9 cellular contexts compared by ENCODE assay signal in the genomic region with DNA sequence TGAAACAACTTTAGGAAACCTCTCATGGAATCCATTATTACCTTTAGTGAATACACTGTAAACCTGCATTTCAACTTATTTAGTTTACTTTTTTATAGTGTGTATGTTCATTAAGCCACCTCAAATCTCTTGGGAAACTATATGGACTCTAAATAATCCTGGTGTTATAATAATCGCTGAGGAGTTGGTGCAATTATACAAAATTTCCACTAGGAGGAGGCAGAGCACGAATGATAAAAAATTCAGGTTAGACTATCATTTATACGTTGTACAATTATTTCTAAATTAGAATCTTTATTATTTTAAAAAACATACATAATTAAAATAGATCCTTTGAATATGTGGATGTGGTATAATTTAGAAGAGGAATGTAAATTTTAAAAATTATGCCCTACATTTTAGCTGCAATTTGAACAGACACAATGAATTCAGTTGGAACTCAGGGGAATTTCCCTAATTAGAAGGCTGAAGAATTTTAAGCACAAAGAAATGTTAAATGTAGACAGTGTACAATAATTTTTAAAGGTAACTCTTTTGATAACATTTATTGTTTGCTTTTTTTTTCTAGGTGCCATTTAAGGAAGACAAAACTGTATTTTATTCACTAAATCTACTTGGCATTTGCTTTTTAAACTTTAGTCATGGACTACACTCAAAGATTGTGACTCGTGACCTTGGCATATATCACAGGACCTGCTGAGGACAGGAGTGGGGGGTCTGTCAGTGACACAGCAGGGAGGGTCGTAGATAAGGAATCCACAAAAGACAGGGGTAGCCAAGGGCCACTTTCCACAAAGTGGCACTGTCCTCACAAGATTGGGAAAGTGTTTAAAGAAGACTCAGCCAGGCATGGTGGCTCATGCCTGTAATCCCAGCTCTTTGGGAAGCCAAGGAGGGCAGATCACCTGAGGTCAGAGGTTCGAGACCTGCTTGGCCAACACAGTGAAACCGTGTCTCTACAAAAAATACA. TPM values are rescaled to one million over a fixed set of nuclear protein-coding genes. Genes with fewer than 3 reads are reported as not detected.
DNase-seq lines count a peak whose midpoint lies in the region; ATAC-seq and TF ChIP-seq lines count a peak whose summit lies in the region.
"Had no signal": no experiment of that assay in that cellular context is flagged by ENCODE, and none has a peak within 500 bp of the region (broad histone marks: within the 10 kb centered on the region; RNA-seq: fewer than 3 reads in every experiment).

No MANE protein-coding gene starts in this region.

- H3K27ac Mint-ChIP-seq in T-helper 2 cell treated with Interferon-gamma antibody and Interleukin-4, amounts not matched to agents 5 μg/mL and 100 μg/mL, for 36 hours: no peak overlapping the region
- H3K27ac Mint-ChIP-seq: T-helper 1 cell treated with Interleukin-12 subunit alpha and Interleukin-12 subunit beta and Interleukin-4 antibody, amounts not matched to agents 30 μg/mL and 1 μg/mL, for 36 hours had no signal

- peaks cover 17% of the 10 kb centered on the region for H3K27me3 Mint-ChIP-seq in T-helper 2 cell treated with Interferon-gamma antibody and Interleukin-4, amounts not matched to agents 5 μg/mL and 100 μg/mL, for 36 hours (ENCODE audit: low read depth)

- H3K9me3 ChIP-seq in ascending aorta: no peaks in the 10 kb centered on the region

- no peaks in the 10 kb centered on the region for H3K36me3 Mint-ChIP-seq in T-helper 2 cell treated with Interferon-gamma antibody and Interleukin-4, amounts not matched to agents 5 μg/mL and 100 μg/mL, for 36 hours (ENCODE audit: low read depth)

- no peak for ATAC-seq in HG03159 (IDR thresholded peaks at IDR 0.05; ENCODE audit: unreplicated experiment)

- no peaks in the 10 kb centered on the region for H3K4me1 ChIP-seq in ascending aorta

- H3K4me3 ChIP-seq in ascending aorta: no peak overlapping the region

- intact Hi-C loops in ascending aorta (cut with DNase I): loop anchor here (2.0 kb wide), 1 partner anchor 334 kb away; no protein-coding TSS in a partner anchor

- no peaks in the 10 kb centered on the region for H3K27me3 ChIP-seq in ascending aorta

- peak; percentile 32 to 79 (median 78) for TF ChIP-seq CTCF in ascending aorta (IDR thresholded peaks at IDR 0.05)

- no peak overlapping the region for H3K4me3 Mint-ChIP-seq in T-helper 2 cell treated with Interferon-gamma antibody and Interleukin-4, amounts not matched to agents 5 μg/mL and 100 μg/mL, for 36 hours
- H3K4me3 Mint-ChIP-seq: T-helper 1 cell treated with Interleukin-12 subunit alpha and Interleukin-12 subunit beta and Interleukin-4 antibody, amounts not matched to agents 30 μg/mL and 1 μg/mL, for 36 hours had no signal

- no peaks in the 10 kb centered on the region for H3K9me3 Mint-ChIP-seq in T-helper 2 cell treated with Interferon-gamma antibody and Interleukin-4, amounts not matched to agents 5 μg/mL and 100 μg/mL, for 36 hours
- H3K9me3 Mint-ChIP-seq: T-helper 1 cell treated with Interleukin-12 subunit alpha and Interleukin-12 subunit beta and Interleukin-4 antibody, amounts not matched to agents 30 μg/mL and 1 μg/mL, for 36 hours had no signal

- H3K27ac ChIP-seq in ascending aorta: no peak overlapping the region

- DNase-seq in GM03348 (ENCODE audit: low spot score): peak; percentile 70
- peak; percentile 9 to 67 (median 18) for DNase-seq in NCI-H1417 (lab: John Stamatoyannopoulos, UW)
- no peak for DNase-seq in ascending aorta (ENCODE audit: low spot score in 2 of 2)
- peak; percentile 57 for DNase-seq in kidney glomerular epithelial cell (lab: John Stamatoyannopoulos, UW)
- DNase-seq in NCI-H2029 (lab: John Stamatoyannopoulos, UW): no peak
- no peak for DNase-seq in T-helper 2 cell treated with Interferon-gamma antibody and Interleukin-4, amounts not matched to agents 5 μg/mL and 100 μg/mL, for 36 hours (ENCODE audit: low spot score)
- no peak for DNase-seq in ecto neural progenitor cell (ENCODE audit: low spot score)

- H3K36me3 ChIP-seq in ascending aorta: no peaks in the 10 kb centered on the region

- H3K4me1 Mint-ChIP-seq in T-helper 2 cell treated with Interferon-gamma antibody and Interleukin-4, amounts not matched to agents 5 μg/mL and 100 μg/mL, for 36 hours (ENCODE audit: low read depth): no peaks in the 10 kb centered on the region

RNA-seq across cellular contexts. Expression of gene RAB12, which starts 45.5 kb away (rescaled TPM):
- 35.5 TPM for total RNA-seq in ascending aorta

RNA-seq across cellular contexts. Expression of gene MTCL1, which starts 50.6 kb away (rescaled TPM):
- total RNA-seq in ascending aorta: 105 TPM

Comparison
In these comparisons a context has a peak if more than half of its experiments do, and no peak if none do; other contexts are left out.
1. DNase-seq: peak in GM03348 (single experiment), NCI-H1417 (3 of 3) and kidney glomerular epithelial cell (single experiment); none in ascending aorta (0 of 2), NCI-H2029 (single experiment), T-helper 2 cell treated with Interferon-gamma antibody and Interleukin-4, amounts not matched to agents 5 μg/mL and 100 μg/mL, for 36 hours (single experiment) and ecto neural progenitor cell (single experiment).